In genomic region chr21:31850886-31851285, GRCh38 we compare ENCODE assay signal across 35 cellular contexts. TPM values are rescaled to one million over a fixed set of nuclear protein-coding genes. Genes with fewer than 3 reads are reported as not detected.
A peak's percentile ranks its signal among the peaks of the same experiment; 100 is the strongest.
DNase-seq lines count a peak whose midpoint lies in the region; ATAC-seq and TF ChIP-seq lines count a peak whose summit lies in the region.
"Had no signal": no experiment of that assay in that cellular context is flagged by ENCODE, and none has a peak within 500 bp of the region (broad histone marks: within the 10 kb centered on the region; RNA-seq: fewer than 3 reads in every experiment).

No MANE protein-coding gene starts in this region.

- H3K27ac Mint-ChIP-seq in osteocyte (ENCODE audit: unreplicated experiment) = no peak overlapping the region
- no peak overlapping the region for H3K27ac Mint-ChIP-seq in activated CD8-positive, alpha-beta T cell treated with anti-CD3 and anti-CD28 coated beads for 36 hours
- H3K27ac Mint-ChIP-seq: B cell; CD14-positive monocyte; CD4-positive, alpha-beta memory T cell; CD4-positive, alpha-beta T cell; CD4-positive, CD25-positive, alpha-beta regulatory T cell; CD8-positive, alpha-beta memory T cell; CD8-positive, alpha-beta T cell had no signal

- no peak overlapping the region for H2BK5ac ChIP-seq in neuronal stem cell (ENCODE audit: low read length)

- peaks cover 2% of the 10 kb centered on the region for H3K27me3 Mint-ChIP-seq in osteocyte (ENCODE audit: unreplicated experiment)
- peaks cover 4% of the 10 kb centered on the region for H3K27me3 Mint-ChIP-seq in activated CD8-positive, alpha-beta T cell treated with anti-CD3 and anti-CD28 coated beads for 36 hours
- H3K27me3 Mint-ChIP-seq: CD4-positive, CD25-positive, alpha-beta regulatory T cell had no signal

- intact Hi-C loops in activated CD8-positive, alpha-beta T cell treated with anti-CD3 and anti-CD28 coated beads for 36 hours (cut with micrococcal nuclease) = no loop called here

- peak overlapping the region; percentile 34 for H3K23ac ChIP-seq in neuronal stem cell (ENCODE audit: low read depth, low read length, poor library complexity)

- H2BK15ac ChIP-seq in neuronal stem cell (ENCODE audit: low read length) = no peak overlapping the region

- peaks cover 0 to 2% of the 10 kb centered on the region in 2 donors for H3K9me3 ChIP-seq in neuronal stem cell (replicated peaks in 1 of 2; ENCODE audit: control insufficient read depth in 2 of 2, insufficient read depth in 1 of 2, low read depth in 1 of 2, low read length in 2 of 2)
- H3K9me3 ChIP-seq: A549, BE2C, Caco-2 had no signal

- no peak overlapping the region for H3K4ac ChIP-seq in neuronal stem cell (ENCODE audit: low read length)

- no peak overlapping the region for H2BK12ac ChIP-seq in neuronal stem cell (ENCODE audit: low read length)

- no peak overlapping the region for H2AK5ac ChIP-seq in neuronal stem cell (ENCODE audit: low read depth, low read length)

- no peaks in the 10 kb centered on the region for H3K27me3 ChIP-seq in neuronal stem cell (ENCODE audit: control insufficient read depth in 3 of 3, insufficient read depth in 3 of 3, low read depth in 1 of 3, low read length in 3 of 3)
- H3K27me3 ChIP-seq: BE2C; BLaER1; BLaER1 treated with 17β-estradiol and CSF1 and Interleukin-3, amounts not matched to agents 10 nM and 100 nM had no signal

- H3K79me1 ChIP-seq in neuronal stem cell (ENCODE audit: low read depth, low read length) = no peaks in the 10 kb centered on the region

- no peaks in the 10 kb centered on the region for H3K36me3 ChIP-seq in neuronal stem cell (replicated peaks in 1 of 2; ENCODE audit: control insufficient read depth in 2 of 2, insufficient read depth in 2 of 2, low read length in 2 of 2)
- H3K36me3 ChIP-seq: BE2C; BLaER1; BLaER1 treated with 17β-estradiol and CSF1 and Interleukin-3, amounts not matched to agents 10 nM and 100 nM had no signal

- POLR2A ChIA-PET in activated CD8-positive, alpha-beta T cell treated with anti-CD3 and anti-CD28 coated beads for 36 hours (lab: Charles Lee) = no interaction called here

- DNase-seq in islet precursor cell (peak; percentile 32), neuronal stem cell (ENCODE audit: low spot score) (no peak), osteocyte (ENCODE audit: extremely low spot score, unreplicated experiment) (peak; percentile 81), ureter (ENCODE audit: low spot score) (peak; percentile 13), UCSD-AML1 (lab: John Stamatoyannopoulos, UW; ENCODE audit: unreplicated experiment) (no peak), NCI-H2107 treated with DMSO at 0.1 percent for 48 hours (lab: John Stamatoyannopoulos, UW; ENCODE audit: unreplicated experiment) (no peak)
- no peak for DNase-seq in activated CD8-positive, alpha-beta T cell treated with anti-CD3 and anti-CD28 coated beads for 36 hours
- DNase-seq: 8988T; ACHN; AML-193; BE2C; C1 segment of cervical spinal cord; Caco-2; Calu3; CD4-positive, alpha-beta memory T cell; CD4-positive, alpha-beta T cell; CD4-positive, CD25-positive, alpha-beta regulatory T cell; CD8-positive, alpha-beta memory T cell; CD8-positive, alpha-beta T cell; COR-L47; DMS 273 treated with DMSO at 0.1 percent for 48 hours; DMS153; DMS53; DMS79; DMS79 treated with DMSO at 0.1 percent for 48 hours; DND-41; EL had no signal

- no peak overlapping the region for H3K4me3 ChIP-seq in neuronal stem cell (ENCODE audit: low read length in 2 of 2)
- H3K4me3 ChIP-seq: A549; BLaER1; BLaER1 treated with 17β-estradiol and CSF1 and Interleukin-3, amounts not matched to agents 10 nM and 100 nM had no signal

- no peak for ATAC-seq in activated CD8-positive, alpha-beta T cell treated with anti-CD3 and anti-CD28 coated beads for 36 hours
- ATAC-seq in HG03025 (IDR thresholded peaks at IDR 0.05; ENCODE audit: low FRiP score, unreplicated experiment) = no peak
- ATAC-seq: A549; CD8-positive, alpha-beta T cell had no signal

- H2BK120ac ChIP-seq in neuronal stem cell (ENCODE audit: low read depth, low read length) = peak overlapping the region; percentile 56

- H3K4me3 Mint-ChIP-seq in osteocyte (ENCODE audit: unreplicated experiment) = no peak overlapping the region
- H3K4me3 Mint-ChIP-seq in activated CD8-positive, alpha-beta T cell treated with anti-CD3 and anti-CD28 coated beads for 36 hours = no peak overlapping the region
- H3K4me3 Mint-ChIP-seq: B cell; CD14-positive monocyte; CD4-positive, alpha-beta memory T cell; CD4-positive, alpha-beta T cell; CD4-positive, CD25-positive, alpha-beta regulatory T cell; CD8-positive, alpha-beta memory T cell; CD8-positive, alpha-beta T cell had no signal

- peaks cover 0 to 2% of the 10 kb centered on the region in 2 donors for H3K4me1 ChIP-seq in neuronal stem cell (ENCODE audit: control insufficient read depth in 2 of 2, insufficient read depth in 1 of 2, low read depth in 1 of 2, low read length in 2 of 2)
- H3K4me1 ChIP-seq: A549, BE2C, BLaER1 had no signal

- no peaks in the 10 kb centered on the region for H3K9me3 Mint-ChIP-seq in osteocyte (ENCODE audit: unreplicated experiment)
- H3K9me3 Mint-ChIP-seq in activated CD8-positive, alpha-beta T cell treated with anti-CD3 and anti-CD28 coated beads for 36 hours = no peaks in the 10 kb centered on the region
- H3K9me3 Mint-ChIP-seq: CD4-positive, alpha-beta T cell; CD8-positive, alpha-beta T cell had no signal

- CTCF ChIA-PET in activated CD8-positive, alpha-beta T cell treated with anti-CD3 and anti-CD28 coated beads for 36 hours (lab: Charles Lee) = no interaction called here

- no peak overlapping the region for H3K9ac ChIP-seq in neuronal stem cell (ENCODE audit: low read depth, low read length, poor library complexity)
- H3K9ac ChIP-seq: BLaER1; BLaER1 treated with 17β-estradiol and CSF1 and Interleukin-3, amounts not matched to agents 10 nM and 100 nM had no signal

- no peaks in the 10 kb centered on the region for H3K36me3 Mint-ChIP-seq in osteocyte (ENCODE audit: unreplicated experiment)
- no peaks in the 10 kb centered on the region for H3K36me3 Mint-ChIP-seq in activated CD8-positive, alpha-beta T cell treated with anti-CD3 and anti-CD28 coated beads for 36 hours (ENCODE audit: low read depth)
- H3K36me3 Mint-ChIP-seq: CD14-positive monocyte; CD4-positive, alpha-beta memory T cell; CD4-positive, CD25-positive, alpha-beta regulatory T cell; CD8-positive, alpha-beta memory T cell; CD8-positive, alpha-beta T cell had no signal

- TF ChIP-seq CTCF in osteocyte (IDR thresholded peaks at IDR 0.05) = no peak
- no peak for TF ChIP-seq CTCF in activated CD8-positive, alpha-beta T cell treated with anti-CD3 and anti-CD28 coated beads for 36 hours (IDR thresholded peaks at IDR 0.05)

- H2AFZ ChIP-seq in neuronal stem cell (ENCODE audit: low read length) = no peak overlapping the region

- no peak overlapping the region for H3K27ac ChIP-seq in neuronal stem cell (replicated peaks; ENCODE audit: low read length)
- H3K27ac ChIP-seq: 22Rv1; A549; BLaER1; BLaER1 treated with 17β-estradiol and CSF1 and Interleukin-3, amounts not matched to agents 10 nM and 100 nM; C4-2B had no signal

- H4K8ac ChIP-seq in neuronal stem cell (ENCODE audit: low read depth, low read length) = no peak overlapping the region

- no peak overlapping the region for H3K14ac ChIP-seq in neuronal stem cell (ENCODE audit: low read length)

- H3K18ac ChIP-seq in neuronal stem cell (ENCODE audit: low read length) = no peak overlapping the region

- no CpG with 5 or more reads among the region's 7 CpGs for WGBS in neuronal stem cell (ENCODE audit: extremely low coverage in 2 of 2, insufficient read length in 2 of 2, insufficient replicate concordance in 1 of 2), 2 donors

- no peaks in the 10 kb centered on the region for H3K4me1 Mint-ChIP-seq in osteocyte (ENCODE audit: unreplicated experiment)
- no peaks in the 10 kb centered on the region for H3K4me1 Mint-ChIP-seq in activated CD8-positive, alpha-beta T cell treated with anti-CD3 and anti-CD28 coated beads for 36 hours (ENCODE audit: low read depth)
- H3K4me1 Mint-ChIP-seq: B cell; CD14-positive monocyte; CD4-positive, alpha-beta memory T cell; CD4-positive, CD25-positive, alpha-beta regulatory T cell; CD8-positive, alpha-beta memory T cell had no signal

- H4K91ac ChIP-seq in neuronal stem cell (ENCODE audit: low read depth, low read length, poor library complexity) = no peak overlapping the region

- H3K4me2 ChIP-seq in neuronal stem cell (ENCODE audit: insufficient read depth, low read length, poor library complexity, severe bottlenecking) = no peak overlapping the region
- H3K4me2 ChIP-seq: A549; BLaER1; BLaER1 treated with 17β-estradiol and CSF1 and Interleukin-3, amounts not matched to agents 10 nM and 100 nM had no signal

RNA-seq across cellular contexts. Expression of gene HUNK, which starts 21.9 kb away (rescaled TPM):
- 5.4 TPM for polyA plus RNA-seq in neuronal stem cell (2013, experiment 1 of 2)
- 5.4 TPM for polyA plus RNA-seq in neuronal stem cell (2013, experiment 2 of 2)
- total RNA-seq in osteocyte (0.83 and 1.8 TPM in 2 replicates), ureter (4.5 TPM)
- under 1 TPM; 0.20 to 0.27 TPM for total RNA-seq in activated CD8-positive, alpha-beta T cell treated with anti-CD3 and anti-CD28 coated beads for 36 hours
- total RNA-seq: CD4-positive, alpha-beta T cell; CD4-positive, CD25-positive, alpha-beta regulatory T cell; CD8-positive, alpha-beta T cell had no signal
- polyA plus RNA-seq: CD14-positive monocyte; CD4-positive, CD25-positive, alpha-beta regulatory T cell had no signal

Comparison
In these comparisons a context has a peak if more than half of its experiments do, and no peak if none do; other contexts are left out.
1. DNase-seq: peak in islet precursor cell (single experiment), osteocyte (single experiment) and ureter (single experiment); none in neuronal stem cell (single experiment), UCSD-AML1 (single experiment), activated CD8-positive, alpha-beta T cell treated with anti-CD3 and anti-CD28 coated beads for 36 hours (single experiment) and NCI-H2107 treated with DMSO at 0.1 percent for 48 hours (single experiment).